Comparison of ENCODE assay signal across 12 cellular contexts in genomic region chr11:65578667-65579066, GRCh38. TPM values are rescaled to one million over a fixed set of nuclear protein-coding genes. Genes with fewer than 3 reads are reported as not detected.
DNase-seq lines count a peak whose midpoint lies in the region; ATAC-seq, FAIRE-seq and TF ChIP-seq lines count a peak whose summit lies in the region.
"Had no signal": no experiment of that assay in that cellular context is flagged by ENCODE, and none has a peak within 500 bp of the region (broad histone marks: within the 10 kb centered on the region; RNA-seq: fewer than 3 reads in every experiment).

No MANE protein-coding gene starts in this region.

- H3K27ac Mint-ChIP-seq in stimulated activated naive CD8-positive, alpha-beta T cell treated with anti-CD3 and anti-CD28 coated beads, Interleukin-15, Interleukin-2, amounts not matched to agents 100 ng/mL and 50 ng/mL, for 24 hours, result peak overlapping the region; percentile 67
- H3K27ac Mint-ChIP-seq in naive thymus-derived CD8-positive, alpha-beta T cell, result peak overlapping the region; percentile 53 to 90 (median 80)

- H3K4me3 Mint-ChIP-seq in stimulated activated naive CD8-positive, alpha-beta T cell treated with anti-CD3 and anti-CD28 coated beads, Interleukin-15, Interleukin-2, amounts not matched to agents 100 ng/mL and 50 ng/mL, for 24 hours, result peak overlapping the region; percentile 90
- H3K4me3 Mint-ChIP-seq in naive thymus-derived CD8-positive, alpha-beta T cell, result peak overlapping the region; percentile 59 to 99 (median 72)

- TF ChIP-seq POLR2A in K562 (conservative IDR thresholded peaks at IDR 0.05) (no peak), uterus (IDR thresholded peaks at IDR 0.05) (no peak)

- H3K27me3 Mint-ChIP-seq in stimulated activated naive CD8-positive, alpha-beta T cell treated with anti-CD3 and anti-CD28 coated beads, Interleukin-15, Interleukin-2, amounts not matched to agents 100 ng/mL and 50 ng/mL, for 24 hours, result no peaks in the 10 kb centered on the region
- H3K27me3 Mint-ChIP-seq in naive thymus-derived CD8-positive, alpha-beta T cell, result no peaks in the 10 kb centered on the region

- intact Hi-C loops in K562 (cut with micrococcal nuclease) (no loop called here), uterus (cut with DNase I; ENCODE audit: low total_unique reads) (no loop called here), cardiac septum (cut with DNase I) (no loop called here), posterior vena cava (cut with DNase I) (loop anchor here (2.0 to 5.0 kb wide), 2 partner anchors 34 to 36 kb away; partner anchors contain the start of genes MAP3K11 (in 2 of the 2) and PCNX3 (in 1 of the 2))

- H3K36me3 Mint-ChIP-seq in stimulated activated naive CD8-positive, alpha-beta T cell treated with anti-CD3 and anti-CD28 coated beads, Interleukin-15, Interleukin-2, amounts not matched to agents 100 ng/mL and 50 ng/mL, for 24 hours (ENCODE audit: low read depth), result peaks cover 29% of the 10 kb centered on the region
- H3K36me3 Mint-ChIP-seq in naive thymus-derived CD8-positive, alpha-beta T cell, result peaks cover 0 to 31% (median 3%) of the 10 kb centered on the region in 3 donors

- no TSS peak for BruUV-seq in K562 (replicated peaks; lab: Mats Ljungman, UMichigan)

- H2AFZ ChIP-seq in K562 (ENCODE audit: low read depth, low read length), result no peak overlapping the region

- peak overlapping the region; percentile 22; the same call in 1 of the 3 replicates for H3K27ac ChIP-seq in K562 (ENCODE audit: extremely low read depth, low read depth, low read length)
- peak overlapping the region; percentile 1 to 92 for H3K27ac ChIP-seq in uterus

- H3K4me3 ChIP-seq in K562 (no peak overlapping the region), uterus (no peak overlapping the region)

- POLR2A ChIA-PET in K562 (lab: Yijun Ruan, JAX), result interaction anchor here (1.0 to 1.7 kb wide), 4 partner anchors 8 to 155 kb away, joined by 3 to 4 read pairs (median 4); no protein-coding TSS in a partner anchor
- POLR2A ChIA-PET in naive thymus-derived CD8-positive, alpha-beta T cell (lab: Charles Lee), result interaction anchor here (8.5 kb wide), 1 partner anchor 10 kb away, joined by 139 read pairs; no protein-coding TSS in a partner anchor

- H3K4me1 ChIP-seq in K562 (replicated peaks in 1 of 2; ENCODE audit: control insufficient read depth in 2 of 2, insufficient read depth in 2 of 2, low read length in 2 of 2) (peaks cover 37 to 83% of the 10 kb centered on the region in 2 experiments), uterus (peaks cover 0 to 26% of the 10 kb centered on the region in 2 donors)

- TF ChIP-seq CTCF in K562 (IDR thresholded peaks at IDR 0.05 in 2 of 3, conservative IDR thresholded peaks at IDR 0.05 in 1 of 3; ENCODE audit: insufficient read depth in 2 of 3, low read depth in 1 of 3, low read length in 3 of 3) (no peak), uterus (IDR thresholded peaks at IDR 0.05) (no peak)

- ATAC-seq in stimulated activated naive CD8-positive, alpha-beta T cell treated with anti-CD3 and anti-CD28 coated beads, Interleukin-15, Interleukin-2, amounts not matched to agents 100 U/mL and 50 U/mL, for 24 hours, result no peak
- no peak for ATAC-seq in K562
- no peak for ATAC-seq in naive thymus-derived CD8-positive, alpha-beta T cell
- ATAC-seq: esophagus mucosa had no signal

- TF ChIP-seq RAD21 in K562 (CRISPR knock-in tag; conservative IDR thresholded peaks at IDR 0.05 in 1 of 2, IDR thresholded peaks at IDR 0.05 in 1 of 2), result no peak

- no peak for DNase-seq in stimulated activated naive CD8-positive, alpha-beta T cell treated with anti-CD3 and anti-CD28 coated beads, Interleukin-15, Interleukin-2, amounts not matched to agents 100 U/mL and 50 U/mL, for 24 hours
- DNase-seq in K562 (ENCODE audit: extremely low read depth in 1 of 4, low spot score in 3 of 4) (peak in 2 of 4 experiments; percentile 36 to 52), uterus (no peak), cardiac septum (ENCODE audit: low spot score) (no peak), posterior vena cava (ENCODE audit: low spot score) (no peak), GM19239 (ENCODE audit: insufficient read length, low spot score) (no peak)
- DNase-seq in naive thymus-derived CD8-positive, alpha-beta T cell, result no peak
- DNase-seq: stimulated activated CD4-positive, alpha-beta T cell treated with anti-CD3 and anti-CD28 coated beads, Interleukin-12 subunit alpha, Interleukin-12 subunit beta, amount 100 ng/mL, for 4 hours had no signal

- CTCF ChIA-PET in K562 (lab: Yijun Ruan, JAX; ENCODE audit: low intra/inter-chr PET ratio), result no interaction called here

- no peak for FAIRE-seq in K562 (lab: Jason Lieb, UNC)
- no peak for FAIRE-seq in GM19239 (lab: Jason Lieb, UNC)
- FAIRE-seq: GM18507 had no signal

- H4K20me1 ChIP-seq in K562 (replicated peaks; ENCODE audit: control insufficient read depth, insufficient read depth, low read length), result no peaks in the 10 kb centered on the region

- H3K79me2 ChIP-seq in K562 (ENCODE audit: control insufficient read depth, insufficient read depth, low read length), result peaks cover 34% of the 10 kb centered on the region

- H3K4me2 ChIP-seq in K562 (ENCODE audit: insufficient read depth, low read length), result peak overlapping the region; percentile 50

- H3K27me3 ChIP-seq in K562 (ENCODE audit: control insufficient read depth in 2 of 2, insufficient read depth in 2 of 2, low read length in 2 of 2) (no peaks in the 10 kb centered on the region; a peak in 1 of 5 replicates), uterus (no peaks in the 10 kb centered on the region)

- H3K9ac ChIP-seq in K562 (ENCODE audit: insufficient read depth in 1 of 2, low read depth in 2 of 2, low read length in 2 of 2), result peak overlapping the region; percentile 76 to 95

- no peaks in the 10 kb centered on the region for H3K9me3 Mint-ChIP-seq in stimulated activated naive CD8-positive, alpha-beta T cell treated with anti-CD3 and anti-CD28 coated beads, Interleukin-15, Interleukin-2, amounts not matched to agents 100 ng/mL and 50 ng/mL, for 24 hours
- no peaks in the 10 kb centered on the region for H3K9me3 Mint-ChIP-seq in naive thymus-derived CD8-positive, alpha-beta T cell

- 58% methylated on average over 3 of the region's 3 CpGs for WGBS in K562 (ENCODE audit: insufficient coverage, low coverage, missing lambda C conversion rate)

- in situ Hi-C loops in K562 (cut with MboI), result no loop called here

- H3K36me3 ChIP-seq in K562 (ENCODE audit: control insufficient read depth, insufficient read depth, low read length) (peaks cover 56% of the 10 kb centered on the region; the same call in 2 of the 3 replicates), uterus (no peaks in the 10 kb centered on the region)

- no peak for TF ChIP-seq EP300 in K562 (IDR thresholded peaks at IDR 0.05; ENCODE audit: low read length)

- H3K9me1 ChIP-seq in K562 (ENCODE audit: control insufficient read depth, insufficient read depth, low read length), result peaks cover 5% of the 10 kb centered on the region

- H3K9me3 ChIP-seq in K562 (replicated peaks; ENCODE audit: control insufficient read depth, insufficient read depth, low read depth, low read length) (no peaks in the 10 kb centered on the region), uterus (no peaks in the 10 kb centered on the region)

- H3K4me1 Mint-ChIP-seq in stimulated activated naive CD8-positive, alpha-beta T cell treated with anti-CD3 and anti-CD28 coated beads, Interleukin-15, Interleukin-2, amounts not matched to agents 100 ng/mL and 50 ng/mL, for 24 hours (ENCODE audit: low read depth), result peaks cover 34% of the 10 kb centered on the region
- peaks cover 33 to 64% (median 39%) of the 10 kb centered on the region in 4 donors for H3K4me1 Mint-ChIP-seq in naive thymus-derived CD8-positive, alpha-beta T cell

RNA-seq across cellular contexts. Expression of gene EHBP1L1, which starts 2.8 kb away (rescaled TPM):
- 131 and 234 TPM in 2 replicates for total RNA-seq in K562 (2011; cell fraction: chromatin; rRNA removed; ENCODE audit: low replicate concordance)
- 106 and 109 TPM in 2 replicates for total RNA-seq in K562 (2011; cell fraction: nucleolus; rRNA removed)
- 106 and 124 TPM in 2 replicates for total RNA-seq in K562 (2011; cell fraction: nucleoplasm; rRNA removed)
- total RNA-seq in K562 (2014; rRNA removed) (80.6 and 98.7 TPM in 2 replicates), K562 (2014; rRNA removed; fragmentation: Illumina TruSeq; extraction: Trizol) (24.2 and 28.8 TPM in 2 replicates), K562 (2015; rRNA removed; fragmentation: Illumina TruSeq; extraction: Trizol) (26.3 and 29.2 TPM in 2 replicates), K562 (2021) (60.9 and 87.1 TPM in 2 replicates), uterus (100 to 1,000 TPM in 1 of 4 donors, 10 to 100 TPM in 3; 44.2 to 159 (median 69.5) TPM), cardiac septum (174 TPM), posterior vena cava (100 to 1,000 TPM; 190 to 223 TPM)
- polyA plus RNA-seq in K562 (2011; rRNA removed) (19.2 and 29.8 TPM in 2 replicates), K562 (2014; fragmentation: Illumina TruSeq; extraction: Trizol) (36.9 and 50.9 TPM in 2 replicates), K562 (2014; fragmentation: Nextera tagmentation; extraction: Ambion mirVana) (under 1 TPM; 0.03 to 0.38 TPM), K562 (2014; rRNA removed) (56.4 and 61.3 TPM in 2 replicates)
- polyA plus RNA-seq in K562 (2011; cell fraction: cytosol; rRNA removed), result 22.0 and 75.3 TPM in 2 replicates
- 63.0 and 156 TPM in 2 replicates for polyA plus RNA-seq in K562 (2011; cell fraction: nucleus; rRNA removed)
- 47.0 and 62.8 TPM in 2 replicates for polyA plus RNA-seq in K562 (2012)
- polyA minus RNA-seq in K562 (2011; rRNA and poly(A)+ RNA removed), result 15.6 and 21.1 TPM in 2 replicates
- 50.6 and 59.1 TPM in 2 replicates for polyA minus RNA-seq in K562 (2011; cell fraction: cytosol; rRNA and poly(A)+ RNA removed)
- 17.2 and 21.5 TPM in 2 replicates for polyA minus RNA-seq in K562 (2011; cell fraction: nucleus; rRNA and poly(A)+ RNA removed)
- total RNA-seq in naive thymus-derived CD8-positive, alpha-beta T cell, result 100 to 1,000 TPM; 101 to 108 TPM
- polyA plus RNA-seq in naive thymus-derived CD8-positive, alpha-beta T cell, result 10 to 100 TPM; 10.8 to 19.8 (median 11.5) TPM

RNA-seq across cellular contexts. Expression of gene FAM89B, which starts 6.3 kb away (rescaled TPM):
- total RNA-seq in K562 (2011; cell fraction: chromatin; rRNA removed; ENCODE audit: low replicate concordance), result 6.1 and 32.6 TPM in 2 replicates
- 30.5 and 31.9 TPM in 2 replicates for total RNA-seq in K562 (2011; cell fraction: nucleolus; rRNA removed)
- 14.4 and 16.7 TPM in 2 replicates for total RNA-seq in K562 (2011; cell fraction: nucleoplasm; rRNA removed)
- total RNA-seq in K562 (2014; rRNA removed) (26.1 and 36.0 TPM in 2 replicates), K562 (2014; rRNA removed; fragmentation: Illumina TruSeq; extraction: Trizol) (3.2 and 4.2 TPM in 2 replicates), K562 (2015; rRNA removed; fragmentation: Illumina TruSeq; extraction: Trizol) (12.3 and 12.6 TPM in 2 replicates), K562 (2021) (24.2 and 26.9 TPM in 2 replicates), uterus (10 to 100 TPM; 13.9 to 83.0 (median 40.8) TPM), cardiac septum (47.4 TPM), posterior vena cava (10 to 100 TPM; 43.3 to 53.0 TPM)
- polyA plus RNA-seq in K562 (2011; rRNA removed) (9.7 and 12.3 TPM in 2 replicates), K562 (2014; fragmentation: Illumina TruSeq; extraction: Trizol) (11.9 and 21.9 TPM in 2 replicates), K562 (2014; fragmentation: Nextera tagmentation; extraction: Ambion mirVana) (under 1 TPM; 0.32 to 0.83 TPM), K562 (2014; rRNA removed) (27.6 and 33.4 TPM in 2 replicates)
- polyA plus RNA-seq in K562 (2011; cell fraction: cytosol; rRNA removed), result 21.6 and 65.1 TPM in 2 replicates
- 29.6 and 55.3 TPM in 2 replicates for polyA plus RNA-seq in K562 (2011; cell fraction: nucleus; rRNA removed)
- polyA plus RNA-seq in K562 (2012), result 17.8 and 26.2 TPM in 2 replicates
- 2.2 and 3.2 TPM in 2 replicates for polyA minus RNA-seq in K562 (2011; rRNA and poly(A)+ RNA removed)
- polyA minus RNA-seq in K562 (2011; cell fraction: cytosol; rRNA and poly(A)+ RNA removed), result 7.2 and 7.9 TPM in 2 replicates
- 22.2 and 25.9 TPM in 2 replicates for polyA minus RNA-seq in K562 (2011; cell fraction: nucleus; rRNA and poly(A)+ RNA removed)
- 10 to 100 TPM; 39.3 to 42.1 TPM for total RNA-seq in naive thymus-derived CD8-positive, alpha-beta T cell
- polyA plus RNA-seq in naive thymus-derived CD8-positive, alpha-beta T cell, result 100 to 1,000 TPM in 2 of 3 donors, 10 to 100 TPM in 1; 70.9 to 122 (median 101) TPM

RNA-seq across cellular contexts. Expression of gene ZNRD2, which starts 8.4 kb away (rescaled TPM):
- 16.9 and 90.0 TPM in 2 replicates for total RNA-seq in K562 (2011; cell fraction: chromatin; rRNA removed; ENCODE audit: low replicate concordance)
- total RNA-seq in K562 (2011; cell fraction: nucleolus; rRNA removed), result 98.3 and 115 TPM in 2 replicates
- total RNA-seq in K562 (2011; cell fraction: nucleoplasm; rRNA removed), result 36.5 and 47.7 TPM in 2 replicates
- total RNA-seq in K562 (2014; rRNA removed) (129 and 153 TPM in 2 replicates), K562 (2014; rRNA removed; fragmentation: Illumina TruSeq; extraction: Trizol) (8.5 and 13.4 TPM in 2 replicates), K562 (2015; rRNA removed; fragmentation: Illumina TruSeq; extraction: Trizol) (60.4 and 61.8 TPM in 2 replicates), K562 (2021) (106 and 114 TPM in 2 replicates), uterus (10 to 100 TPM; 12.3 to 42.6 (median 31.6) TPM), cardiac septum (28.3 TPM), posterior vena cava (10 to 100 TPM; 29.2 to 29.5 TPM)
- polyA plus RNA-seq in K562 (2011; rRNA removed) (40.4 and 51.9 TPM in 2 replicates), K562 (2014; fragmentation: Illumina TruSeq; extraction: Trizol) (16.6 and 77.3 TPM in 2 replicates), K562 (2014; fragmentation: Nextera tagmentation; extraction: Ambion mirVana) (10 to 100 TPM; 35.6 to 66.3 TPM), K562 (2014; rRNA removed) (123 and 130 TPM in 2 replicates)
- 70.6 and 201 TPM in 2 replicates for polyA plus RNA-seq in K562 (2011; cell fraction: cytosol; rRNA removed)
- polyA plus RNA-seq in K562 (2011; cell fraction: nucleus; rRNA removed), result 69.6 and 90.0 TPM in 2 replicates
- 75.0 and 123 TPM in 2 replicates for polyA plus RNA-seq in K562 (2012)
- polyA minus RNA-seq in K562 (2011; rRNA and poly(A)+ RNA removed), result 7.4 TPM in 2 replicates
- polyA minus RNA-seq in K562 (2011; cell fraction: cytosol; rRNA and poly(A)+ RNA removed), result 22.4 and 23.0 TPM in 2 replicates
- polyA minus RNA-seq in K562 (2011; cell fraction: nucleus; rRNA and poly(A)+ RNA removed), result 61.0 and 62.0 TPM in 2 replicates
- total RNA-seq in naive thymus-derived CD8-positive, alpha-beta T cell, result 10 to 100 TPM; 31.5 to 32.7 TPM
- polyA plus RNA-seq in naive thymus-derived CD8-positive, alpha-beta T cell, result 10 to 100 TPM; 62.9 to 86.3 (median 80.1) TPM

RNA-seq across cellular contexts. Expression of gene KCNK7, which starts 16.9 kb away (rescaled TPM):
- 0.33 and 1.00 TPM in 2 replicates for total RNA-seq in K562 (2011; cell fraction: chromatin; rRNA removed; ENCODE audit: low replicate concordance)
- total RNA-seq in K562 (2011; cell fraction: nucleolus; rRNA removed), result 0.26 TPM in 1 of 2 replicates, not detected in the other
- total RNA-seq in K562 (2011; cell fraction: nucleoplasm; rRNA removed), result 0.29 TPM in 1 of 2 replicates, not detected in the other
- not detected in 2 replicates for total RNA-seq in K562 (2014; rRNA removed)
- total RNA-seq in K562 (2014; rRNA removed; fragmentation: Illumina TruSeq; extraction: Trizol), result not detected in 2 replicates
- total RNA-seq in K562 (2015; rRNA removed; fragmentation: Illumina TruSeq; extraction: Trizol), result not detected in 2 replicates
- total RNA-seq in K562 (2021), result 0.40 TPM in 1 of 2 replicates, not detected in the other
- not detected in 2 replicates for polyA plus RNA-seq in K562 (2011; rRNA removed)
- polyA plus RNA-seq in K562 (2011; cell fraction: cytosol; rRNA removed), result 0.28 TPM in 1 of 2 replicates, not detected in the other
- polyA plus RNA-seq in K562 (2011; cell fraction: nucleus; rRNA removed), result not detected in 2 replicates
- polyA plus RNA-seq in K562 (2012), result 0.39 and 0.58 TPM in 2 replicates
- polyA plus RNA-seq in K562 (2014; fragmentation: Illumina TruSeq; extraction: Trizol), result not detected in 2 replicates
- polyA plus RNA-seq in K562 (2014; fragmentation: Nextera tagmentation; extraction: Ambion mirVana), result not detected
- 0.07 TPM in 1 of 2 replicates, not detected in the other for polyA plus RNA-seq in K562 (2014; rRNA removed)
- not detected in 2 replicates for polyA minus RNA-seq in K562 (2011; rRNA and poly(A)+ RNA removed)
- polyA minus RNA-seq in K562 (2011; cell fraction: cytosol; rRNA and poly(A)+ RNA removed), result not detected in 2 replicates
- 0.27 TPM in 1 of 2 replicates, not detected in the other for polyA minus RNA-seq in K562 (2011; cell fraction: nucleus; rRNA and poly(A)+ RNA removed)
- 1 to 10 TPM; 2.4 to 5.0 TPM for total RNA-seq in naive thymus-derived CD8-positive, alpha-beta T cell
- under 1 TPM in 1 of 3 donors, not detected in 2; 0.34 TPM for polyA plus RNA-seq in naive thymus-derived CD8-positive, alpha-beta T cell
- 1 to 10 TPM in 1 of 4 donors, under 1 TPM in 1, not detected in 2; 0.26 to 5.8 TPM for total RNA-seq in uterus
- 1.5 TPM for total RNA-seq in cardiac septum
- under 1 TPM; 0.65 to 0.71 TPM for total RNA-seq in posterior vena cava
- total RNA-seq: G401 had no signal

RNA-seq across cellular contexts. Expression of gene LTBP3, which starts 20.5 kb away (rescaled TPM):
- 78.9 and 182 TPM in 2 replicates for total RNA-seq in K562 (2011; cell fraction: chromatin; rRNA removed; ENCODE audit: low replicate concordance)
- total RNA-seq in K562 (2011; cell fraction: nucleolus; rRNA removed), result 71.7 and 81.2 TPM in 2 replicates
- total RNA-seq in K562 (2011; cell fraction: nucleoplasm; rRNA removed), result 77.2 and 120 TPM in 2 replicates
- total RNA-seq in K562 (2014; rRNA removed) (15.0 and 19.3 TPM in 2 replicates), K562 (2014; rRNA removed; fragmentation: Illumina TruSeq; extraction: Trizol) (1.3 and 1.7 TPM in 2 replicates), K562 (2015; rRNA removed; fragmentation: Illumina TruSeq; extraction: Trizol) (3.8 and 4.4 TPM in 2 replicates), K562 (2021) (17.1 and 18.8 TPM in 2 replicates), uterus (100 to 1,000 TPM; 131 to 240 (median 217) TPM), cardiac septum (148 TPM), posterior vena cava (100 to 1,000 TPM; 127 to 196 TPM)
- polyA plus RNA-seq in K562 (2011; rRNA removed) (7.4 and 17.0 TPM in 2 replicates), K562 (2014; fragmentation: Illumina TruSeq; extraction: Trizol) (4.8 and 6.9 TPM in 2 replicates), K562 (2014; fragmentation: Nextera tagmentation; extraction: Ambion mirVana) (under 1 TPM; 0.06 to 0.14 TPM), K562 (2014; rRNA removed) (14.6 and 20.5 TPM in 2 replicates)
- 13.4 and 20.3 TPM in 2 replicates for polyA plus RNA-seq in K562 (2011; cell fraction: cytosol; rRNA removed)
- polyA plus RNA-seq in K562 (2011; cell fraction: nucleus; rRNA removed), result 102 and 163 TPM in 2 replicates
- polyA plus RNA-seq in K562 (2012), result 19.2 and 25.7 TPM in 2 replicates
- polyA minus RNA-seq in K562 (2011; rRNA and poly(A)+ RNA removed), result 6.4 and 7.8 TPM in 2 replicates
- polyA minus RNA-seq in K562 (2011; cell fraction: cytosol; rRNA and poly(A)+ RNA removed), result 7.6 and 12.6 TPM in 2 replicates
- 18.2 and 23.1 TPM in 2 replicates for polyA minus RNA-seq in K562 (2011; cell fraction: nucleus; rRNA and poly(A)+ RNA removed)
- total RNA-seq in naive thymus-derived CD8-positive, alpha-beta T cell, result 100 to 1,000 TPM; 258 to 261 TPM
- polyA plus RNA-seq in naive thymus-derived CD8-positive, alpha-beta T cell, result 10 to 100 TPM in 2 of 3 donors, 1 to 10 TPM in 1; 7.3 to 35.0 (median 18.9) TPM

Comparison
In these comparisons a context has a peak if more than half of its experiments do, and no peak if none do; other contexts are left out.
1. intact Hi-C loops: an anchor here in posterior vena cava (2.0 to 5.0 kb wide); none called in K562, uterus and cardiac septum.